8 cellular contexts compared by ENCODE assay signal in the genomic region with DNA sequence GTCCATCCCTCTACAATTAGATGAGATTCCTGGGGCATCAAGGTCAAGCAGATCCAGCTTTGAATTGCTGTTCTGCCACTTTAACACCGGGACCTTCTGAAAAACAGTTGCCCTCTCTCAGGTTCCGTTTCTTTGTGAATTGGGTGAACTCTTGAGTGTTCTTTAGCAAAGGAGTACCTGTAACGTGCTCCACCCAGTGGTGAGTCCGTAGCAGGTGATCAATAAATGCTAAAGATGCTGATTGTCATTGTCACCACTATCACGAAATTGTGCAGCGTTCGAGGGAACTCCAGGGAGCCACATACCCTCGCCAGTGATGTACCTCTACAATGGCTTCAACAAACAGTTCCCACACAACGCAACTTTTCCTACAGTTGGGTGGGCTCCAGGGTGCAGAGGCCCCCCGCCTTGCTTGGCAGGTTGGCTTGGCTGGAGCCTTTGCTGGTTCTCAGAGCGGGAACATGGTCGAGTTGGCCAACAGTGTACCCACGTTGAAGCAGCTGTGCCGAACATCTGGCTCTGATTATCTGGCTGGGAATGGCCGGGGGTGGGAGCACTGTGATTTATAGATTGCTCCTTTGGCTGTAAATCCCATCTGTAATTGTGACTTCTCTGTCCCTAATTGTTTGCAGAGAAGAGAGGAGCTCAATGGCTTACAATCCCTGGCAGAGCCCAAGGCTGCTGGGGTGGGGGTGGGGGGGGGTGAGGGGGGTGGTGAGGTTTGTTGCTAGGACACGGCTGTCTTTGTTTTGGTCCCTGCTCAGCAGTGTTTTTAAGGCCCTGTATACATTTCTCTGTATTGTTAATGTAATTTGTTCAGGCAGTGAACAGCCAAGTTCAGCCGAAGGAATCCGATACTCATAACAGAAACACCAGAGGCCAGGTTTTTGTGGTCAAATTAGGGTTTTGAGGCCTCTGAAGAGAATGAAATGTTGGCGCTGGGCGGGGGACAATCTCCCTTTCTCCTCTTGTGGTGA.
DNase-seq lines count a peak whose midpoint lies in the region; ATAC-seq and TF ChIP-seq lines count a peak whose summit lies in the region.

No MANE protein-coding gene starts in this region.

- no peaks in the 10 kb centered on the region for H3K36me3 Mint-ChIP-seq in effector memory CD8-positive, alpha-beta T cell (ENCODE audit: insufficient read depth)

- H3K9me3 ChIP-seq in MM.1S (replicated peaks; ENCODE audit: insufficient read depth, low read length) (no peaks in the 10 kb centered on the region), muscle layer of duodenum (ENCODE audit: control insufficient read depth in 1 of 2, low read length in 2 of 2) (no peaks in the 10 kb centered on the region)

- ATAC-seq in stimulated activated naive CD8-positive, alpha-beta T cell treated with anti-CD3 and anti-CD28 coated beads, Interleukin-15, Interleukin-2, amounts not matched to agents 100 U/mL and 50 U/mL, for 24 hours = no peak
- ATAC-seq in effector memory CD8-positive, alpha-beta T cell (replicated peaks) = no peak
- ATAC-seq in left colon = no peak
- no peak for ATAC-seq in HG03039 (IDR thresholded peaks at IDR 0.05; ENCODE audit: unreplicated experiment)

- peak; percentile 98 for DNase-seq in AG10803 (ENCODE audit: low read depth)
- peak; percentile 13 for DNase-seq in MM.1S
- DNase-seq in stimulated activated naive CD8-positive, alpha-beta T cell treated with anti-CD3 and anti-CD28 coated beads, Interleukin-15, Interleukin-2, amounts not matched to agents 100 U/mL and 50 U/mL, for 24 hours = no peak
- DNase-seq in effector memory CD8-positive, alpha-beta T cell = no peak
- no peak for DNase-seq in left colon

- H3K79me2 ChIP-seq in MM.1S (ENCODE audit: low read length) = no peaks in the 10 kb centered on the region

- no peaks in the 10 kb centered on the region for H3K9me3 Mint-ChIP-seq in effector memory CD8-positive, alpha-beta T cell

- intact Hi-C loops in left colon (cut with DNase I, micrococcal nuclease) = no loop called here

- H3K4me3 Mint-ChIP-seq in effector memory CD8-positive, alpha-beta T cell = no peak overlapping the region

- TF ChIP-seq CTCF in AG10803 (conservative IDR thresholded peaks at IDR 0.05; ENCODE audit: low read length) (peak; percentile 10; the same call in 1 of the 2 replicates), MM.1S (IDR thresholded peaks at IDR 0.05; ENCODE audit: low read length) (no peak)

- no peak overlapping the region for H3K27ac Mint-ChIP-seq in effector memory CD8-positive, alpha-beta T cell

- no peaks in the 10 kb centered on the region for H3K4me1 ChIP-seq in MM.1S (ENCODE audit: low read length)
- H3K4me1 ChIP-seq in muscle layer of duodenum (ENCODE audit: control insufficient read depth in 1 of 2, insufficient read depth in 2 of 2, low read length in 2 of 2) = peaks cover 6 to 53% of the 10 kb centered on the region in 2 donors

- H3K4me2 ChIP-seq in MM.1S (ENCODE audit: low read depth, low read length) = no peak overlapping the region

- H3K27me3 ChIP-seq in MM.1S (replicated peaks; ENCODE audit: insufficient read depth, low read length) (no peaks in the 10 kb centered on the region), muscle layer of duodenum (ENCODE audit: low read depth, low read length) (no peaks in the 10 kb centered on the region)

- H3K4me1 Mint-ChIP-seq in effector memory CD8-positive, alpha-beta T cell (ENCODE audit: low read depth in 2 of 2) = peaks cover 0 to 2% of the 10 kb centered on the region in 2 donors

- no peaks in the 10 kb centered on the region for H4K20me1 ChIP-seq in MM.1S (ENCODE audit: insufficient read depth, low read length)

- H3K4me3 ChIP-seq in AG10803 (ENCODE audit: low read length) (no peak overlapping the region), MM.1S (ENCODE audit: low read length) (no peak overlapping the region), muscle layer of duodenum (ENCODE audit: low read depth in 1 of 2, low read length in 2 of 2) (peak overlapping the region in 1 of 2 donors; percentile 24)

- H3K27me3 Mint-ChIP-seq in effector memory CD8-positive, alpha-beta T cell = peaks cover 57 to 87% of the 10 kb centered on the region in 2 donors

- H3K27ac ChIP-seq in MM.1S (ENCODE audit: low read length) (no peak overlapping the region), cingulate gyrus (ENCODE audit: low read depth, low read length) (peak overlapping the region; percentile 44), muscle layer of duodenum (ENCODE audit: low read length) (peak overlapping the region; percentile 62)

- no peak overlapping the region for H2AFZ ChIP-seq in MM.1S (ENCODE audit: low read length)

- H3K9me2 ChIP-seq in MM.1S (replicated peaks; ENCODE audit: insufficient read depth, low read length) = no peaks in the 10 kb centered on the region

- H3K36me3 ChIP-seq in MM.1S (replicated peaks; ENCODE audit: insufficient read depth, low read length) (no peaks in the 10 kb centered on the region), muscle layer of duodenum (ENCODE audit: control insufficient read depth in 1 of 2, insufficient read depth in 2 of 2, low read length in 2 of 2) (no peaks in the 10 kb centered on the region)

- no peak overlapping the region for H3K9ac ChIP-seq in MM.1S (ENCODE audit: low read length)

- H3F3A ChIP-seq in MM.1S (ENCODE audit: insufficient read depth, low read length) = no peaks in the 10 kb centered on the region

Comparison
In these comparisons a context has a peak if more than half of its experiments do, and no peak if none do; other contexts are left out.
1. DNase-seq: peak in AG10803 (single experiment) and MM.1S (single experiment); none in stimulated activated naive CD8-positive, alpha-beta T cell treated with anti-CD3 and anti-CD28 coated beads, Interleukin-15, Interleukin-2, amounts not matched to agents 100 U/mL and 50 U/mL, for 24 hours (single experiment), effector memory CD8-positive, alpha-beta T cell (0 of 3) and left colon (0 of 2).